9 cellular contexts compared by ENCODE assay signal in the genomic region with DNA sequence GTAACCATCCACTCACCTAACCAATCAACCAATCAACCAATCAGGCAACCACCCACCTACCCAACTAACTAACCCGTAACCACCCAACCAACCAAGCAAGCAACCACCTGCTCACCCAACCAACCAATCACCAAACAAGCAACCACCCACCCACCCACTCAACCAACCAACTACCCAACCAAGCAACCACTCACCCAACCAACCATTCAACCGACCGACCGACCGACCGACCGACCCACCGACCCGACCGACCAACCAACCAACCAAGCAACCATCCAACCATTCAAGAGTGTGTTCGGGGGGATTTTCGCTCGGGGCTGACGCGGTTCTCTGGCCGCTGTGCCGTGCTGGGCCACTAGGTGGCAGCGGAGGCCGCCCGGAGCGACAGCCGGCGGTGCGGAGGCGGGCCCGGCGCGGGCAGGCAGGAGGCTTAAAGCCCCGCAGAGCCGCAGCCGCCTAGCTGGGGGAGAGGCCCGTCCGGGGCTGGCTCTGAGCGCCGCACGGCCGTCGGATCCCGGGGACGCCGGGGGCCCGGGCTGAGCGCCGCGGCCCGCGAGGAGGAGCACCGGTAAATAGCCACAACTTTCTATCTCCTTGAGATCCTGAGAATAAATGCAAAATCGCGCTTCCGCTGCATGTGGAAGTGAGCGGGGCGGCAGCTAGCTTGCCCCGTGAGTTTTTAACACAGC. TPM values are rescaled to one million over a fixed set of nuclear protein-coding genes. Genes with fewer than 3 reads are reported as not detected.
DNase-seq lines count a peak whose midpoint lies in the region; ATAC-seq, FAIRE-seq and TF ChIP-seq lines count a peak whose summit lies in the region.
"Had no signal": no experiment of that assay in that cellular context is flagged by ENCODE, and none has a peak within 500 bp of the region (broad histone marks: within the 10 kb centered on the region; RNA-seq: fewer than 3 reads in every experiment).

TSS of gene MC5R (plus strand) at position 443 of the 689 bp plus-strand sequence. CDS start 1,617 bp downstream, outside the sequence.

- ATAC-seq in GM19328 (IDR thresholded peaks at IDR 0.05; ENCODE audit: unreplicated experiment) (peak; percentile 80), HG03457 (IDR thresholded peaks at IDR 0.05; ENCODE audit: unreplicated experiment) (peak; percentile 73), thoracic aorta (ENCODE audit: insufficient number of reproducible peaks, low FRiP score, low read depth) (peak; percentile 79)

- no peaks in the 10 kb centered on the region for H3K4me1 Mint-ChIP-seq in osteocyte (ENCODE audit: unreplicated experiment)

- no peaks in the 10 kb centered on the region for H3K27me3 Mint-ChIP-seq in osteocyte (ENCODE audit: unreplicated experiment)

- no peak for FAIRE-seq in frontal cortex (lab: Jason Lieb, UNC)

- H3K4me1 ChIP-seq in thoracic aorta (ENCODE audit: control insufficient read depth in 1 of 2, low read depth in 2 of 2), result no peaks in the 10 kb centered on the region

- H3K36me3 ChIP-seq in thoracic aorta, result no peaks in the 10 kb centered on the region

- H3K4me3 ChIP-seq in thoracic aorta, result peak within 1 kb of the TSS; percentile 72

- no peak within 1 kb of the TSS for H3K27ac ChIP-seq in thoracic aorta

- DNase-seq in CD1c-positive myeloid dendritic cell (ENCODE audit: extremely low spot score) (peak; percentile 78), RPMI8226 (peak; percentile 77), frontal cortex (ENCODE audit: low spot score in 2 of 2) (peak; percentile 82 to 92), osteocyte (ENCODE audit: extremely low spot score, unreplicated experiment) (no peak), thoracic aorta (ENCODE audit: low spot score) (no peak)
- DNase-seq in activated effector memory CD4-positive, alpha-beta T cell treated with Interleukin-2 at 50 U/mL for 16 hours, result peak; percentile 52

- no peaks in the 10 kb centered on the region for H3K27me3 ChIP-seq in thoracic aorta (replicated peaks; ENCODE audit: insufficient read depth)

- H3K36me3 Mint-ChIP-seq in osteocyte (ENCODE audit: unreplicated experiment), result no peaks in the 10 kb centered on the region

- no peaks in the 10 kb centered on the region for H3K9me3 ChIP-seq in thoracic aorta

- no peak within 1 kb of the TSS for H3K27ac Mint-ChIP-seq in osteocyte (ENCODE audit: unreplicated experiment)

- TF ChIP-seq CTCF in osteocyte (IDR thresholded peaks at IDR 0.05) (peak; percentile 76), thoracic aorta (IDR thresholded peaks at IDR 0.05) (peak; percentile 92)

- H3K4me3 Mint-ChIP-seq in osteocyte (ENCODE audit: unreplicated experiment), result no peak within 1 kb of the TSS

- H3K9me3 Mint-ChIP-seq in osteocyte (ENCODE audit: unreplicated experiment), result no peaks in the 10 kb centered on the region

RNA-seq across cellular contexts. Expression of gene MC5R, which starts in this region (rescaled TPM):
- total RNA-seq in frontal cortex (2.9 TPM), osteocyte (not detected in 2 replicates), thoracic aorta (not detected)
- total RNA-seq: activated CD8-positive, alpha-beta memory T cell treated with anti-CD3 and anti-CD28 coated beads for 36 hours had no signal

Comparison
In these comparisons a context has a peak if more than half of its experiments do, and no peak if none do; other contexts are left out.
1. Peak in ATAC-seq and H3K4me3 ChIP-seq in thoracic aorta; RNA of the gene not detected or under 1 TPM.
2. DNase-seq: peak in CD1c-positive myeloid dendritic cell (single experiment), RPMI8226 (single experiment), activated effector memory CD4-positive, alpha-beta T cell treated with Interleukin-2 at 50 U/mL for 16 hours (single experiment) and frontal cortex (2 of 2); none in osteocyte (single experiment) and thoracic aorta (single experiment).
3. Peak in every context shown above with its lines, with median percentiles within 50 percentile points of each other: ATAC-seq.